In genomic region chr10:98374176-98374969, GRCh38 we compare ENCODE assay signal across 10 cellular contexts. TPM values are rescaled to one million over a fixed set of nuclear protein-coding genes. Genes with fewer than 3 reads are reported as not detected.
A peak's percentile ranks its signal among the peaks of the same experiment; 100 is the strongest.
DNase-seq lines count a peak whose midpoint lies in the region; ATAC-seq, FAIRE-seq and TF ChIP-seq lines count a peak whose summit lies in the region.
"Had no signal": no experiment of that assay in that cellular context is flagged by ENCODE, and none has a peak within 500 bp of the region (broad histone marks: within the 10 kb centered on the region; RNA-seq: fewer than 3 reads in every experiment).

No MANE protein-coding gene starts in this region.

- TF ChIP-seq CTCF in left lung (IDR thresholded peaks at IDR 0.05) (no peak), CD14-positive monocyte (IDR thresholded peaks at IDR 0.05) (no peak)

- 42 to 49% (median 44%) methylated on average over 8 of the region's 8 CpGs for WGBS in small intestine, 3 donors

- H3K36me3 Mint-ChIP-seq in CD14-positive monocyte = no peaks in the 10 kb centered on the region
- H3K36me3 Mint-ChIP-seq: brain had no signal

- no peak overlapping the region for H3K27ac ChIP-seq in left lung
- no peak overlapping the region for H3K27ac ChIP-seq in small intestine (ENCODE audit: low read depth in 1 of 2, low read length in 1 of 2)

- H3K27me3 Mint-ChIP-seq in CD14-positive monocyte (ENCODE audit: low read depth in 3 of 3) = peaks cover 1 to 14% (median 11%) of the 10 kb centered on the region in 3 donors

- peak; percentile 63 for DNase-seq in AG08396 (ENCODE audit: low spot score)
- DNase-seq in HPDE6-E6E7 (ENCODE audit: extremely low spot score) = peak; percentile 83
- peak; percentile 44 for DNase-seq in adipocyte (ENCODE audit: low read depth)
- DNase-seq in left lung = no peak
- no peak for DNase-seq in CD14-positive monocyte (ENCODE audit: low spot score)
- DNase-seq in stimulated activated CD4-positive, alpha-beta T cell treated with anti-CD3 and anti-CD28 coated beads, Interleukin-2, amount 100 ng/mL, for 48 hours = no peak
- DNase-seq in small intestine = no peak
- DNase-seq in cortex of kidney (lab: John Stamatoyannopoulos, UW) = no peak
- DNase-seq: DND-41 had no signal

- intact Hi-C loops in left lung (cut with DNase I) = no loop called here
- intact Hi-C loops in CD14-positive monocyte (cut with micrococcal nuclease) = no loop called here

- peak; percentile 62 for ATAC-seq in left lung

- no peak for FAIRE-seq in small intestine (lab: Jason Lieb, UNC)

- peaks cover 12% of the 10 kb centered on the region for H3K4me1 Mint-ChIP-seq in CD14-positive monocyte

- no peaks in the 10 kb centered on the region for H3K27me3 ChIP-seq in adipocyte (replicated peaks; ENCODE audit: control insufficient read depth, insufficient read depth, low read length)
- H3K27me3 ChIP-seq in left lung = no peaks in the 10 kb centered on the region
- H3K27me3 ChIP-seq in small intestine (ENCODE audit: control insufficient read depth in 2 of 2, insufficient read depth in 2 of 2, low read length in 2 of 2) = peaks cover 0 to 3% of the 10 kb centered on the region in 2 donors

- H3K27ac Mint-ChIP-seq in CD14-positive monocyte = no peak overlapping the region

- H3K4me1 ChIP-seq in adipocyte (ENCODE audit: control insufficient read depth, insufficient read depth, low read length) = peaks cover 25% of the 10 kb centered on the region
- peaks cover 0 to 3% of the 10 kb centered on the region in 2 donors for H3K4me1 ChIP-seq in left lung
- H3K4me1 ChIP-seq in small intestine (ENCODE audit: control insufficient read depth in 2 of 2, insufficient read depth in 1 of 2, low read depth in 1 of 2, low read length in 1 of 2) = no peaks in the 10 kb centered on the region

- H3K9me3 ChIP-seq in adipocyte (ENCODE audit: control insufficient read depth, low read length) = no peaks in the 10 kb centered on the region
- H3K9me3 ChIP-seq in left lung = peaks cover 0 to 3% of the 10 kb centered on the region in 2 donors
- no peaks in the 10 kb centered on the region for H3K9me3 ChIP-seq in small intestine (ENCODE audit: control insufficient read depth, low read depth)

- H3K9ac ChIP-seq in adipocyte (ENCODE audit: low read length) = no peak overlapping the region

- H3K4me3 Mint-ChIP-seq in CD14-positive monocyte = no peak overlapping the region
- H3K4me3 Mint-ChIP-seq: brain had no signal

- no peaks in the 10 kb centered on the region for H3K36me3 ChIP-seq in adipocyte (ENCODE audit: control insufficient read depth, insufficient read depth, low read length, severe bottlenecking)
- H3K36me3 ChIP-seq in left lung = no peaks in the 10 kb centered on the region
- no peaks in the 10 kb centered on the region for H3K36me3 ChIP-seq in small intestine (ENCODE audit: control insufficient read depth in 2 of 2, insufficient read depth in 2 of 2, low read length in 2 of 2)

- H3K4me3 ChIP-seq in adipocyte (ENCODE audit: low read length) (no peak overlapping the region), left lung (no peak overlapping the region), small intestine (ENCODE audit: low read depth in 1 of 2, low read length in 2 of 2) (no peak overlapping the region)

- peaks cover 0 to 9% (median 3%) of the 10 kb centered on the region in 7 donors for H3K9me3 Mint-ChIP-seq in CD14-positive monocyte

RNA-seq across cellular contexts. Expression of gene PYROXD2, which starts 40.6 kb away (rescaled TPM):
- total RNA-seq in left lung = 10 to 100 TPM in 1 of 2 donors, 1 to 10 TPM in 1; 8.2 to 14.8 TPM
- polyA plus RNA-seq in CD14-positive monocyte (under 1 TPM; 0.27 to 1.00 TPM), small intestine (1 to 10 TPM; 2.7 to 7.2 (median 4.6) TPM)

Comparison
In these comparisons a context has a peak if more than half of its experiments do, and no peak if none do; other contexts are left out.
1. DNase-seq: peak in AG08396 (single experiment), HPDE6-E6E7 (single experiment) and adipocyte (single experiment); none in left lung (0 of 2), CD14-positive monocyte (single experiment), stimulated activated CD4-positive, alpha-beta T cell treated with anti-CD3 and anti-CD28 coated beads, Interleukin-2, amount 100 ng/mL, for 48 hours (0 of 2), small intestine (single experiment) and cortex of kidney (single experiment).